In genomic region chr14:98728024-98728423, GRCh38 we compare ENCODE assay signal across 36 cellular contexts.
"Had no signal": no experiment of that assay in that cellular context is flagged by ENCODE, and none has a peak within 500 bp of the region (broad histone marks: within the 10 kb centered on the region; RNA-seq: fewer than 3 reads in every experiment).

No MANE protein-coding gene starts in this region.

- H3K4me2 ChIP-seq: KMS-11 had no signal

- H3K4me3 ChIP-seq: MG63 had no signal

- H3K27me3 ChIP-seq: MG63 had no signal

- H3K9ac ChIP-seq: KMS-11 had no signal

- DNase-seq: Karpas-422, Kasumi-1, MG63, MM.1S, MV-4-11, NCI-H1048, NCI-H1092, NCI-H1092 treated with DMSO at 0.1 percent for 48 hours, NCI-H1105, NCI-H1105 treated with DMSO at 0.1 percent for 48 hours, NCI-H1417, NCI-H1417 treated with DMSO at 0.1 percent for 48 hours, NCI-H1436, NCI-H1436 treated with DMSO at 0.1 percent for 48 hours, NCI-H146, NCI-H1694, NCI-H1694 treated with DMSO at 0.1 percent for 48 hours, NCI-H187, NCI-H187 treated with DMSO at 0.1 percent for 48 hours, NCI-H1930, NCI-H2029, NCI-H2029 treated with DMSO at 0.1 percent for 48 hours, NCI-H2081, NCI-H2081 treated with DMSO at 0.1 percent for 48 hours, NCI-H2107, NCI-H2171, NCI-H2171 treated with DMSO at 0.1 percent for 48 hours, NCI-H2227 treated with DMSO at 0.1 percent for 48 hours, NCI-H226, NCI-H345, NCI-H446, NCI-H446 treated with DMSO at 0.1 percent for 48 hours, NCI-H510A, NCI-H510A treated with DMSO at 0.1 percent for 48 hours, NCI-H524 had no signal

- H3K36me3 ChIP-seq: MG63 had no signal

- H3K27ac ChIP-seq: KMS-11 had no signal

- H3K9me3 ChIP-seq: MG63 had no signal
